In genomic region chr19:42440357-42441046, GRCh38 we compare ENCODE assay signal across 8 cellular contexts. TPM values are rescaled to one million over a fixed set of nuclear protein-coding genes. Genes with fewer than 3 reads are reported as not detected.
DNase-seq lines count a peak whose midpoint lies in the region; ATAC-seq and TF ChIP-seq lines count a peak whose summit lies in the region.

No MANE protein-coding gene starts in this region.

- H3K27ac ChIP-seq in left lung, result peak overlapping the region; percentile 65 to 82

- H3K36me3 Mint-ChIP-seq in central memory CD8-positive, alpha-beta T cell (ENCODE audit: insufficient read depth), result no peaks in the 10 kb centered on the region

- intact Hi-C loops in left lung (cut with DNase I), result no loop called here

- peak; percentile 84 to 96 for TF ChIP-seq CTCF in left lung (IDR thresholded peaks at IDR 0.05)

- no peak overlapping the region for H3K4me3 Mint-ChIP-seq in central memory CD8-positive, alpha-beta T cell

- no peaks in the 10 kb centered on the region for H3K27me3 Mint-ChIP-seq in central memory CD8-positive, alpha-beta T cell

- H3K9me3 ChIP-seq in left lung, result no peaks in the 10 kb centered on the region

- H3K4me1 ChIP-seq in left lung, result peaks cover 2 to 26% of the 10 kb centered on the region in 2 donors

- ATAC-seq in central memory CD8-positive, alpha-beta T cell (replicated peaks; ENCODE audit: extremely low read depth, poor library complexity, severe bottlenecking), result peak; percentile 64
- ATAC-seq in left lung (peak; percentile 54), HG03571 (IDR thresholded peaks at IDR 0.05; ENCODE audit: unreplicated experiment) (no peak)

- H3K4me3 ChIP-seq in left lung, result peak overlapping the region in 1 of 2 donors; percentile 36

- no peaks in the 10 kb centered on the region for H3K36me3 ChIP-seq in left lung

- H3K27me3 ChIP-seq in left lung, result no peaks in the 10 kb centered on the region

- no peak overlapping the region for H3K27ac Mint-ChIP-seq in central memory CD8-positive, alpha-beta T cell (ENCODE audit: low read depth)

- no peaks in the 10 kb centered on the region for H3K9me3 Mint-ChIP-seq in central memory CD8-positive, alpha-beta T cell

- peaks cover 18% of the 10 kb centered on the region for H3K4me1 Mint-ChIP-seq in central memory CD8-positive, alpha-beta T cell

- DNase-seq in NCI-H345 (lab: John Stamatoyannopoulos, UW) (peak; percentile 38), NCI-H345 treated with DMSO at 0.1 percent for 48 hours (lab: John Stamatoyannopoulos, UW; ENCODE audit: unreplicated experiment) (no peak), NCI-H1694 treated with DMSO at 0.1 percent for 48 hours (lab: John Stamatoyannopoulos, UW) (peak; percentile 34), left lung (peak; percentile 78 to 95)
- peak; percentile 89 for DNase-seq in activated CD4-positive, CD25-positive, alpha-beta regulatory T cell treated with anti-CD3 and anti-CD28 coated beads, Interleukin-2, amount 50 U/mL, for 72 hours
- DNase-seq in central memory CD8-positive, alpha-beta T cell (ENCODE audit: low spot score in 2 of 2), result peak; percentile 64 to 79
- peak; percentile 65 to 78 (median 68) for DNase-seq in stimulated activated CD4-positive, alpha-beta T cell treated with anti-CD3 and anti-CD28 coated beads, TNF-alpha, amount 100 ng/mL, for 4 hours (ENCODE audit: low read depth in 3 of 3)

RNA-seq across cellular contexts. Expression of gene CXCL17, which starts 2.2 kb away (rescaled TPM):
- 100 to 1,000 TPM; 162 to 257 TPM for total RNA-seq in left lung

RNA-seq across cellular contexts. Expression of gene LIPE, which starts 13.3 kb away (rescaled TPM):
- total RNA-seq in left lung, result 1 to 10 TPM; 4.0 to 5.9 TPM

RNA-seq across cellular contexts. Expression of gene CNFN, which starts 50.4 kb away (rescaled TPM):
- 1 to 10 TPM; 1.2 to 3.2 TPM for total RNA-seq in left lung
